In genomic region chr20:5191829-5192569, GRCh38 we compare ENCODE assay signal across 8 cellular contexts.
A peak's percentile ranks its signal among the peaks of the same experiment; 100 is the strongest.
DNase-seq lines count a peak whose midpoint lies in the region; ATAC-seq and TF ChIP-seq lines count a peak whose summit lies in the region.

No MANE protein-coding gene starts in this region.

- 25 to 42% methylated on average over 9 of the region's 9 CpGs for WGBS in heart right ventricle, 2 donors

- H3K27me3 ChIP-seq in BJ (ENCODE audit: control insufficient read depth, insufficient read depth, low read length), result no peaks in the 10 kb centered on the region
- H3K27me3 ChIP-seq in Panc1 (ENCODE audit: control insufficient read depth, insufficient read depth, low read length), result no peaks in the 10 kb centered on the region
- no peaks in the 10 kb centered on the region for H3K27me3 ChIP-seq in heart right ventricle

- CTCF ChIA-PET in BJ (lab: Yijun Ruan, JAX) (interaction anchor here (0.6 to 9.6 kb wide), 27 partner anchors 9 to 1707 kb away, joined by 3 to 141 read pairs (median 5); partner anchors contain the start of genes CDS2 and PCNA), Panc1 (lab: Charles Lee) (interaction anchor here (0.6 to 3.8 kb wide), 4 partner anchors 11 to 129 kb away, joined by 3 to 74 read pairs (median 3); partner anchors contain the start of gene CDS2)

- intact Hi-C loops in Panc1 (cut with micrococcal nuclease; ENCODE audit: unreplicated experiment) (loop anchor here (1.0 kb wide), 1 partner anchor 66 kb away; no protein-coding TSS in a partner anchor), heart right ventricle (cut with DNase I) (loop anchor here in 9 of 10 donors (1.0 to 5.0 kb wide), 4 partner anchors 65 to 66 kb away; partner anchors contain the start of gene CDS2 (in 4 of the 9))

- peak; percentile 74 for TF ChIP-seq CTCF in BJ (IDR thresholded peaks at IDR 0.05; ENCODE audit: insufficient read depth, low read depth, low read length)
- TF ChIP-seq CTCF in Panc1 (IDR thresholded peaks at IDR 0.05), result peak; percentile 81
- TF ChIP-seq CTCF in heart right ventricle (IDR thresholded peaks at IDR 0.05), result peak; percentile 69 to 87 (median 80)

- ATAC-seq in GM18517 (IDR thresholded peaks at IDR 0.05; ENCODE audit: unreplicated experiment), result peak; percentile 48
- ATAC-seq in Panc1, result peak; percentile 91
- ATAC-seq in heart right ventricle, result peak in 7 of 8 donors; percentile 68 to 85 (median 79)
- no peak for ATAC-seq in HG02852 (IDR thresholded peaks at IDR 0.05; ENCODE audit: unreplicated experiment)

- BruUV-seq in Panc1 (replicated peaks; lab: Mats Ljungman, UMichigan), result no TSS peak

- POLR2A ChIA-PET in BJ (lab: Charles Lee) (interaction anchor here (0.7 to 1.1 kb wide), 2 partner anchors 13 to 65 kb away, joined by 4 to 7 read pairs; partner anchors contain the start of gene CDS2), Panc1 (lab: Charles Lee) (no interaction called here)

- H3K36me3 ChIP-seq in BJ (ENCODE audit: control insufficient read depth, insufficient read depth, low read length) (peaks cover 9% of the 10 kb centered on the region), Panc1 (ENCODE audit: control insufficient read depth, insufficient read depth, low read length) (no peaks in the 10 kb centered on the region), heart right ventricle (peaks cover 0 to 92% (median 44%) of the 10 kb centered on the region in 9 donors)

- H3K4me3 ChIP-seq in BJ (ENCODE audit: low read depth, low read length) (no peak overlapping the region), Panc1 (ENCODE audit: low read depth in 2 of 2, low read length in 2 of 2) (no peak overlapping the region), heart right ventricle (no peak overlapping the region)

- H3K4me1 ChIP-seq in Panc1 (ENCODE audit: control insufficient read depth, insufficient read depth, low read length) (no peaks in the 10 kb centered on the region), heart right ventricle (peaks cover 6 to 32% (median 21%) of the 10 kb centered on the region in 9 donors)

- H3K9me3 ChIP-seq in Panc1 (ENCODE audit: control insufficient read depth, insufficient read depth, low read depth, low read length), result no peaks in the 10 kb centered on the region
- H3K9me3 ChIP-seq in heart right ventricle, result no peaks in the 10 kb centered on the region

- DNase-seq in BJ (ENCODE audit: low read depth) (peak; percentile 28), Kasumi-1 (lab: John Stamatoyannopoulos, UW) (peak; percentile 81 to 89), Panc1 (ENCODE audit: low read depth, low spot score) (peak; percentile 57), heart right ventricle (peak in 1 of 2 donors; percentile 56), putamen (ENCODE audit: low spot score) (peak; percentile 83)

- in situ Hi-C loops in Panc1 (cut with HindIII; ENCODE audit: low pct_unique_long_range_greater_than_20kb, low sequenced_read_pairs), result no loop called here

- H3K27ac ChIP-seq in Panc1 (ENCODE audit: low read length) (no peak overlapping the region), angular gyrus (ENCODE audit: low read depth, low read length) (peak overlapping the region; percentile 74), heart right ventricle (peak overlapping the region in 9 of 10 donors; percentile 11 to 79 (median 46))
